Comparison of ENCODE assay signal across 1 cellular context in genomic region chr15:64651573-64652260, GRCh38.
TF ChIP-seq lines count a peak whose summit lies in the region.

No MANE protein-coding gene starts in this region.

TF ChIP-seq in HepG2, 621 proteins besides CTCF, POLR2A, EP300 and RAD21 (continued from another document and continues in another):
- no peak for TF ChIP-seq AKNA (CRISPR knock-in tag; IDR thresholded peaks at IDR 0.05; ENCODE audit: borderline replicate concordance)
- no peak for TF ChIP-seq SIN3B (IDR thresholded peaks at IDR 0.05; ENCODE audit: low read length)
- no peak for TF ChIP-seq MTF2 (CRISPR knock-in tag; IDR thresholded peaks at IDR 0.05; ENCODE audit: borderline replicate concordance)
- TF ChIP-seq NR0B2 (CRISPR knock-in tag; IDR thresholded peaks at IDR 0.05) = no peak
- TF ChIP-seq TRIM24 (CRISPR knock-in tag; IDR thresholded peaks at IDR 0.05) = no peak
- TF ChIP-seq ZFP90 (CRISPR knock-in tag; IDR thresholded peaks at IDR 0.05; ENCODE audit: borderline replicate concordance) = no peak
- TF ChIP-seq ZNF746 (CRISPR knock-in tag; IDR thresholded peaks at IDR 0.05) = no peak
- no peak for TF ChIP-seq ZNF660 (CRISPR knock-in tag; IDR thresholded peaks at IDR 0.05; ENCODE audit: borderline replicate concordance, low read depth)
- no peak for TF ChIP-seq ZNF460 (CRISPR knock-in tag; IDR thresholded peaks at IDR 0.05; ENCODE audit: borderline replicate concordance)
- no peak for TF ChIP-seq CREBL2 (CRISPR knock-in tag; IDR thresholded peaks at IDR 0.05; ENCODE audit: borderline replicate concordance)
- no peak for TF ChIP-seq ZFP36 (IDR thresholded peaks at IDR 0.05; ENCODE audit: borderline replicate concordance, low read depth, low read length, partially characterized antibody)
- TF ChIP-seq NR2F2 (IDR thresholded peaks at IDR 0.05; ENCODE audit: borderline replicate concordance, low read depth) = peak; percentile 30; the same call in 1 of the 2 replicates
- TF ChIP-seq JUNB (CRISPR knock-in tag; IDR thresholded peaks at IDR 0.05; ENCODE audit: borderline replicate concordance) = no peak
- TF ChIP-seq POGK (CRISPR knock-in tag; conservative IDR thresholded peaks at IDR 0.05) = no peak
- no peak for TF ChIP-seq ELF1 (CRISPR knock-in tag; IDR thresholded peaks at IDR 0.05)
- no peak for TF ChIP-seq ZNF446 (CRISPR knock-in tag; IDR thresholded peaks at IDR 0.05)
- no peak for TF ChIP-seq ZNF496 (CRISPR knock-in tag; IDR thresholded peaks at IDR 0.05; ENCODE audit: insufficient replicate concordance)
- no peak for TF ChIP-seq ZBTB40 (IDR thresholded peaks at IDR 0.05)
- TF ChIP-seq ZBTB40 (CRISPR knock-in tag; IDR thresholded peaks at IDR 0.05) = no peak; the same call in 1 of the 2 replicates
- TF ChIP-seq RBFOX2 (IDR thresholded peaks at IDR 0.05; ENCODE audit: low read depth, low read length) = no peak
- no peak for TF ChIP-seq ZNF768 (CRISPR knock-in tag; IDR thresholded peaks at IDR 0.05)
- TF ChIP-seq HNF1A (IDR thresholded peaks at IDR 0.05; ENCODE audit: low read depth) = peak; percentile 66; the same call in 1 of the 2 replicates
- peak; percentile 72; the same call in 1 of the 2 replicates for TF ChIP-seq HNF1A (CRISPR knock-in tag; IDR thresholded peaks at IDR 0.05; ENCODE audit: borderline replicate concordance)
- TF ChIP-seq ZNF749 (CRISPR knock-in tag; IDR thresholded peaks at IDR 0.05; ENCODE audit: borderline replicate concordance) = no peak
- TF ChIP-seq ZNF703 (CRISPR knock-in tag; IDR thresholded peaks at IDR 0.05; ENCODE audit: borderline replicate concordance) = no peak
- TF ChIP-seq PRMT3 (CRISPR knock-in tag; IDR thresholded peaks at IDR 0.05; ENCODE audit: borderline replicate concordance, low read depth) = no peak
- TF ChIP-seq ZNF367 (CRISPR knock-in tag; IDR thresholded peaks at IDR 0.05; ENCODE audit: borderline replicate concordance) = no peak
- no peak; the same call in 1 of the 2 replicates for TF ChIP-seq ETV5 (CRISPR knock-in tag; IDR thresholded peaks at IDR 0.05; ENCODE audit: borderline replicate concordance)
- no peak for TF ChIP-seq KMT2A (CRISPR knock-in tag; IDR thresholded peaks at IDR 0.05)
- TF ChIP-seq ZNF891 (CRISPR knock-in tag; IDR thresholded peaks at IDR 0.05) = no peak
- no peak for TF ChIP-seq ZNF678 (CRISPR knock-in tag; IDR thresholded peaks at IDR 0.05)
- no peak for TF ChIP-seq ZNF350 (CRISPR knock-in tag; IDR thresholded peaks at IDR 0.05; ENCODE audit: borderline replicate concordance, low read depth)
- TF ChIP-seq MTF1 (CRISPR knock-in tag; IDR thresholded peaks at IDR 0.05) = no peak
- no peak for TF ChIP-seq NR1H2 (CRISPR knock-in tag; IDR thresholded peaks at IDR 0.05; ENCODE audit: borderline replicate concordance, low read depth)
- no peak for TF ChIP-seq ZNF570 (CRISPR knock-in tag; IDR thresholded peaks at IDR 0.05; ENCODE audit: borderline replicate concordance)
- TF ChIP-seq MXD3 (CRISPR knock-in tag; IDR thresholded peaks at IDR 0.05) = no peak
- TF ChIP-seq CENPBD1 (CRISPR knock-in tag; IDR thresholded peaks at IDR 0.05; ENCODE audit: borderline replicate concordance, low read depth) = no peak
- no peak for TF ChIP-seq CBX2 (IDR thresholded peaks at IDR 0.05; ENCODE audit: low read depth, low read length)
- no peak for TF ChIP-seq CBX2 (CRISPR knock-in tag; IDR thresholded peaks at IDR 0.05; ENCODE audit: low read depth)
